ENCODE assay signal across 30 cellular contexts in genomic region chr1:18188820-18189517, GRCh38.
"Had no signal": no experiment of that assay in that cellular context is flagged by ENCODE, and none has a peak within 500 bp of the region (broad histone marks: within the 10 kb centered on the region; RNA-seq: fewer than 3 reads in every experiment).

No MANE protein-coding gene starts in this region.

- ATAC-seq: activated CD8-positive, alpha-beta T cell treated with anti-CD3 and anti-CD28 coated beads for 36 hours; activated T-cell treated with anti-CD3 and anti-CD28 coated beads, Interleukin-2, amount 50 U/mL, for 72 hours; activated T-helper 17 cell treated with anti-CD3 and anti-CD28 coated beads, Interleukin-2, amount 50 U/mL, for 72 hours had no signal

- H3K9me3 ChIP-seq: MG63, SJCRH30 had no signal

- DNase-seq: activated CD4-positive, alpha-beta T cell treated with anti-CD3 and anti-CD28 coated beads, Interleukin-2, amount 10 ng/mL, durations not matched to agents 24 days and 14 days; activated CD4-positive, alpha-beta T cell treated with anti-CD3 and anti-CD28 coated beads, Interleukin-2, amount 50 U/mL, for 4 hours; activated CD8-positive, alpha-beta T cell treated with anti-CD3 and anti-CD28 coated beads for 36 hours; activated effector memory CD4-positive, alpha-beta T cell treated with anti-CD3 and anti-CD28 coated beads, Interleukin-2, amount 50 U/mL, for 16 hours; activated naive CD4-positive, alpha-beta T cell; activated naive CD4-positive, alpha-beta T cell treated with anti-CD3 and anti-CD28 coated beads, Interleukin-2, amount 50 U/mL, for 16 hours; activated naive CD8-positive, alpha-beta T cell treated with anti-CD3 and anti-CD28 coated beads for 36 hours; activated T-cell treated with anti-CD3 and anti-CD28 coated beads, Interleukin-2, amount 50 U/mL, for 1 hour; activated T-cell treated with anti-CD3 and anti-CD28 coated beads, Interleukin-2, amount 50 U/mL, for 72 hours; amniotic stem cell; aorta; brain microvascular endothelial cell; Kasumi-1; KG1; MG63; NCI-H1048; NCI-H1436 treated with DMSO at 0.1 percent for 48 hours; NCI-H1694 treated with DMSO at 0.1 percent for 48 hours; NCI-H2029; NCI-H510A; NCI-H526; NCI-H748 treated with DMSO at 0.1 percent for 48 hours; NK-92 treated with Interleukin-12 subunit alpha and Interleukin-12 subunit beta, amount 100 ng/mL, for 24 hours; PC-9; SHP77; SJCRH30; T1000 had no signal

- H3K4me3 ChIP-seq: MG63, PC-9, SJCRH30, SK-N-MC had no signal

- H3K27me3 ChIP-seq: brain microvascular endothelial cell had no signal

- H2AFZ ChIP-seq: PC-9 had no signal

- H3K4me2 ChIP-seq: PC-9 had no signal

- H3K27ac ChIP-seq: brain microvascular endothelial cell, PC-9, RWPE1, SJCRH30, SK-N-MC had no signal

- H3K36me3 ChIP-seq: brain microvascular endothelial cell, MG63, SJCRH30 had no signal
